In the genomic region with DNA sequence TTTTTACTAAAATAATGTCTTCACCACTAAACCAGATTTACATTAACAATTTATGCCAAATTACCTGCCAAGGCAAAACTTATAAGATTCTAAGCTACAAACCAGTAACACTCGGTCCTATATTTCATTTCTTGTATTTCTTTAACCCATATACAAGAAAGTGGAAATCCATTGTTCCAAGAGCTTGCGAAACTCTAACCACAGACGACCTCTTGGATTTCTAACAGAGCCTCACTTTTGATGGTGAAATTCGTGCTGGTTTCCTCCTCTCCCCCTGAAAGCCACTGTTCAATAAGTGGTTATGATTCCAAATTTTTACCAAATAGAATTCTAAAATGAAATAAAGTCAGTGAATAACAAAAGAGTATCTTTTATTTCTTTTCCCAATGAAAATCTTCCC, we compare ENCODE assay signal across 18 cellular contexts. TPM values are rescaled to one million over a fixed set of nuclear protein-coding genes. Genes with fewer than 3 reads are reported as not detected.
A peak's percentile ranks its signal among the peaks of the same experiment; 100 is the strongest.
DNase-seq lines count a peak whose midpoint lies in the region; ATAC-seq, FAIRE-seq and TF ChIP-seq lines count a peak whose summit lies in the region.
"Had no signal": no experiment of that assay in that cellular context is flagged by ENCODE, and none has a peak within 500 bp of the region (broad histone marks: within the 10 kb centered on the region; RNA-seq: fewer than 3 reads in every experiment).

No MANE protein-coding gene starts in this region.

- TF ChIP-seq EP300 in esophagus muscularis mucosa (IDR thresholded peaks at IDR 0.05): no peak

- TF ChIP-seq POLR2A in right lobe of liver (IDR thresholded peaks at IDR 0.05): no peak
- no peak for TF ChIP-seq POLR2A in esophagus muscularis mucosa (IDR thresholded peaks at IDR 0.05; ENCODE audit: low read depth)
- TF ChIP-seq POLR2A in GM12891 (IDR thresholded peaks at IDR 0.05; ENCODE audit: low read depth, low read length): no peak

- no peak overlapping the region for H3K27ac ChIP-seq in brain microvascular endothelial cell
- H3K27ac ChIP-seq in right lobe of liver: no peak overlapping the region
- no peak overlapping the region for H3K27ac ChIP-seq in esophagus muscularis mucosa (replicated peaks in 1 of 4)
- H3K27ac ChIP-seq: heart left ventricle, skin epidermis, uterus had no signal

- in situ Hi-C loops in brain microvascular endothelial cell (cut with HindIII; ENCODE audit: low pct_ligation_motif_present, low sequenced_read_pairs): no loop called here

- DNase-seq in GF-D8 (lab: John Stamatoyannopoulos, UW) (peak; percentile 44), NOMO-1 treated with DMSO at 0.1 percent for 48 hours (lab: John Stamatoyannopoulos, UW; ENCODE audit: unreplicated experiment) (peak; percentile 57), brain microvascular endothelial cell (peak; percentile 25), right lobe of liver (no peak), esophagus muscularis mucosa (ENCODE audit: extremely low spot score) (no peak), GM12891 (ENCODE audit: insufficient read length, low spot score) (no peak)
- DNase-seq in activated T-cell treated with anti-CD3 and anti-CD28 coated beads, Interleukin-2, amount 50 U/mL, for 48 hours: no peak
- DNase-seq in activated effector memory CD4-positive, alpha-beta T cell treated with anti-CD3 and anti-CD28 coated beads, Interleukin-2, amount 50 U/mL, for 16 hours: no peak
- DNase-seq: activated CD8-positive, alpha-beta memory T cell treated with anti-CD3 and anti-CD28 coated beads, Interleukin-2, amount 10 ng/mL, durations not matched to agents 7 days and 5 days; C1 segment of cervical spinal cord; heart left ventricle; NCI-H2227 treated with DMSO at 0.1 percent for 48 hours; occipital lobe; uterus had no signal

- H3K36me3 ChIP-seq in brain microvascular endothelial cell (replicated peaks) (no peaks in the 10 kb centered on the region), right lobe of liver (no peaks in the 10 kb centered on the region), esophagus muscularis mucosa (peaks cover 0 to 4% (median 2%) of the 10 kb centered on the region in 4 donors)
- H3K36me3 ChIP-seq: uterus had no signal

- ATAC-seq in right lobe of liver: peak in 3 of 4 donors; percentile 33 to 59 (median 46)
- ATAC-seq: activated CD8-positive, alpha-beta memory T cell treated with anti-CD3 and anti-CD28 coated beads, Interleukin-2, amount 10 ng/mL, durations not matched to agents 7 days and 5 days; GM23338; heart left ventricle; WTC11 had no signal

- H3K4me1 ChIP-seq in right lobe of liver: peaks cover 0 to 30% (median 0%) of the 10 kb centered on the region in 4 donors
- H3K4me1 ChIP-seq in esophagus muscularis mucosa: peaks cover 10 to 41% (median 18%) of the 10 kb centered on the region in 4 donors
- H3K4me1 ChIP-seq: uterus had no signal

- no peaks in the 10 kb centered on the region for H3K9me3 ChIP-seq in right lobe of liver
- no peaks in the 10 kb centered on the region for H3K9me3 ChIP-seq in esophagus muscularis mucosa
- H3K9me3 ChIP-seq: uterus had no signal

- no peaks in the 10 kb centered on the region for H3K27me3 ChIP-seq in brain microvascular endothelial cell (replicated peaks)
- no peaks in the 10 kb centered on the region for H3K27me3 ChIP-seq in right lobe of liver
- no peaks in the 10 kb centered on the region for H3K27me3 ChIP-seq in esophagus muscularis mucosa
- H3K27me3 ChIP-seq: heart left ventricle, uterus had no signal

- FAIRE-seq in GM12891 (lab: Jason Lieb, UNC): no peak
- FAIRE-seq: keratinocyte had no signal

- TF ChIP-seq CTCF in brain microvascular endothelial cell (IDR thresholded peaks at IDR 0.05; ENCODE audit: low read depth, low read length, missing control alignments): no peak
- no peak for TF ChIP-seq CTCF in right lobe of liver (IDR thresholded peaks at IDR 0.05)
- TF ChIP-seq CTCF in esophagus muscularis mucosa (IDR thresholded peaks at IDR 0.05): no peak

- 27% methylated on average over 4 of the region's 4 CpGs for WGBS in right lobe of liver (ENCODE audit: insufficient coverage, low coverage, low lambda C conversion rate, missing lambda C conversion rate)
- 75% methylated on average over 4 of the region's 4 CpGs for WGBS in esophagus muscularis mucosa

- H3K4me3 ChIP-seq in brain microvascular endothelial cell (ENCODE audit: low read depth, low read length): no peak overlapping the region
- no peak overlapping the region for H3K4me3 ChIP-seq in right lobe of liver
- H3K4me3 ChIP-seq in esophagus muscularis mucosa: no peak overlapping the region
- H3K4me3 ChIP-seq: GM23338, heart left ventricle, skin epidermis, uterus had no signal

- intact Hi-C loops in right lobe of liver (cut with DNase I): no loop called here
- intact Hi-C loops in esophagus muscularis mucosa (cut with DNase I): no loop called here

TF ChIP-seq in GM12891, 5 proteins besides CTCF, POLR2A, EP300 and RAD21:
- TF ChIP-seq POU2F2 (IDR thresholded peaks at IDR 0.05; ENCODE audit: low read depth, low read length): no peak
- TF ChIP-seq PAX5 (IDR thresholded peaks at IDR 0.05; ENCODE audit: insufficient read depth, low read length, severe bottlenecking): no peak
- TF ChIP-seq TAF1 (IDR thresholded peaks at IDR 0.05; ENCODE audit: low read depth, low read length): no peak
- TF ChIP-seq SPI1 (IDR thresholded peaks at IDR 0.05; ENCODE audit: low read depth, low read length): no peak
TF ChIP-seq in GM12891: peak in this region for 0.

RNA-seq across cellular contexts. Expression of gene PSMB7, which starts 44.1 kb away (rescaled TPM):
- 100 to 1,000 TPM in 2 of 6 experiments, 10 to 100 TPM in 4; 76.4 to 196 (median 96.8) TPM for total RNA-seq in right lobe of liver
- 100 to 1,000 TPM; 105 to 124 (median 113) TPM for total RNA-seq in esophagus muscularis mucosa
- polyA plus RNA-seq in GM12891 (2012; ENCODE audit: low read depth, missing spikeins): 219 TPM

Comparison
In these comparisons a context has a peak if more than half of its experiments do, and no peak if none do; other contexts are left out.
1. DNase-seq: peak in GF-D8 (single experiment), NOMO-1 treated with DMSO at 0.1 percent for 48 hours (single experiment) and brain microvascular endothelial cell (single experiment); none in right lobe of liver (0 of 3), esophagus muscularis mucosa (single experiment), GM12891 (single experiment), activated T-cell treated with anti-CD3 and anti-CD28 coated beads, Interleukin-2, amount 50 U/mL, for 48 hours (0 of 2) and activated effector memory CD4-positive, alpha-beta T cell treated with anti-CD3 and anti-CD28 coated beads, Interleukin-2, amount 50 U/mL, for 16 hours (single experiment).